In genomic region chr22:27132896-27133500, GRCh38 we compare ENCODE assay signal across 25 cellular contexts.
DNase-seq lines count a peak whose midpoint lies in the region; ATAC-seq, FAIRE-seq and TF ChIP-seq lines count a peak whose summit lies in the region.
"Had no signal": no experiment of that assay in that cellular context is flagged by ENCODE, and none has a peak within 500 bp of the region (broad histone marks: within the 10 kb centered on the region; RNA-seq: fewer than 3 reads in every experiment).

No MANE protein-coding gene starts in this region.

- H3K4me1 ChIP-seq in GM23248 (ENCODE audit: insufficient read depth) (peaks cover 58% of the 10 kb centered on the region), OCI-LY7 (ENCODE audit: insufficient read depth, low read length, poor library complexity, severe bottlenecking) (no peaks in the 10 kb centered on the region), K562 (replicated peaks in 1 of 2; ENCODE audit: control insufficient read depth in 2 of 2, insufficient read depth in 2 of 2, low read length in 2 of 2) (peaks cover 8 to 9% of the 10 kb centered on the region in 2 experiments; a peak in 4 of 5 replicates)
- H3K4me1 ChIP-seq: HAP-1 had no signal

- intact Hi-C loops in OCI-LY7 (cut with micrococcal nuclease; ENCODE audit: unreplicated experiment): no loop called here
- intact Hi-C loops in K562 (cut with micrococcal nuclease): no loop called here

- peak overlapping the region in 2 of 3 experiments; percentile 73 to 89 for H3K27ac Mint-ChIP-seq in nephron
- H3K27ac Mint-ChIP-seq: CD4-positive, alpha-beta T cell; immature natural killer cell; nephron progenitor cell had no signal

- CTCF ChIA-PET in OCI-LY7 (lab: Charles Lee; ENCODE audit: unreplicated experiment) (no interaction called here), K562 (lab: Yijun Ruan, JAX; ENCODE audit: low intra/inter-chr PET ratio) (no interaction called here)

- TF ChIP-seq POLR2A in K562 (conservative IDR thresholded peaks at IDR 0.05): no peak

- no peak overlapping the region for H3K4me3 Mint-ChIP-seq in nephron
- H3K4me3 Mint-ChIP-seq: CD4-positive, alpha-beta T cell; immature natural killer cell; mesothelial cell of epicardium; nephron progenitor cell had no signal

- H3K79me2 ChIP-seq in GM23248 (ENCODE audit: insufficient read depth): no peaks in the 10 kb centered on the region
- no peaks in the 10 kb centered on the region for H3K79me2 ChIP-seq in OCI-LY7 (ENCODE audit: insufficient read depth, low read depth, low read length)
- H3K79me2 ChIP-seq in K562 (ENCODE audit: control insufficient read depth, insufficient read depth, low read length): no peaks in the 10 kb centered on the region

- H3K36me3 ChIP-seq in GM23248 (ENCODE audit: low read depth): no peaks in the 10 kb centered on the region
- no peaks in the 10 kb centered on the region for H3K36me3 ChIP-seq in OCI-LY7 (ENCODE audit: insufficient read depth, low read length)
- no peaks in the 10 kb centered on the region for H3K36me3 ChIP-seq in K562 (ENCODE audit: control insufficient read depth, insufficient read depth, low read length)
- H3K36me3 ChIP-seq: cardiac muscle cell, HAP-1 had no signal

- H3K4me2 ChIP-seq in GM23248 (ENCODE audit: unreplicated experiment) (no peak overlapping the region), OCI-LY7 (ENCODE audit: low read length) (0 out of 2 replicates have a peak overlapping the region, but pooled peaks have one; percentile 10), K562 (ENCODE audit: insufficient read depth, low read length) (no peak overlapping the region)

- H3K9me2 ChIP-seq in GM23248 (ENCODE audit: insufficient read depth) (no peaks in the 10 kb centered on the region), OCI-LY7 (ENCODE audit: insufficient read depth, low read length) (no peaks in the 10 kb centered on the region)

- no peak for TF ChIP-seq CTCF in OCI-LY7 (conservative IDR thresholded peaks at IDR 0.05; ENCODE audit: low read length)
- no peak for TF ChIP-seq CTCF in K562 (IDR thresholded peaks at IDR 0.05 in 2 of 3, conservative IDR thresholded peaks at IDR 0.05 in 1 of 3; ENCODE audit: insufficient read depth in 2 of 3, low read depth in 1 of 3, low read length in 3 of 3)
- TF ChIP-seq CTCF in nephron (IDR thresholded peaks at IDR 0.05; ENCODE audit: unreplicated experiment in 3 of 3): no peak

- no peak for FAIRE-seq in K562 (lab: Jason Lieb, UNC)
- FAIRE-seq: G401.6 had no signal

- H3K4me3 ChIP-seq in GM23248 (no peak overlapping the region), OCI-LY7 (ENCODE audit: low read depth, low read length, poor library complexity, severe bottlenecking) (no peak overlapping the region), K562 (no peak overlapping the region)
- H3K4me3 ChIP-seq: cardiac muscle cell, HAP-1 had no signal

- no peaks in the 10 kb centered on the region for H3K9me3 ChIP-seq in GM23248 (ENCODE audit: low read depth)
- no peaks in the 10 kb centered on the region for H3K9me3 ChIP-seq in OCI-LY7 (ENCODE audit: low read length)
- H3K9me3 ChIP-seq in K562 (replicated peaks; ENCODE audit: control insufficient read depth, insufficient read depth, low read depth, low read length): no peaks in the 10 kb centered on the region
- H3K9me3 ChIP-seq: HAP-1 had no signal

- WGBS in GM23248 (ENCODE audit: low coverage in 1 of 2, low lambda C conversion rate in 2 of 2, missing lambda C conversion rate in 2 of 2), 2 experiments: 87 to 91% methylated on average over 14 of the region's 14 CpGs
- 10% methylated on average over 13 of the region's 14 CpGs for WGBS in K562 (ENCODE audit: insufficient coverage, low coverage, missing lambda C conversion rate)

- H2AFZ ChIP-seq in GM23248 (no peak overlapping the region), OCI-LY7 (ENCODE audit: low read length) (no peak overlapping the region), K562 (ENCODE audit: low read depth, low read length) (no peak overlapping the region)

- H3K36me3 Mint-ChIP-seq in nephron (ENCODE audit: low read depth): no peaks in the 10 kb centered on the region
- H3K36me3 Mint-ChIP-seq: immature natural killer cell, mesothelial cell of epicardium had no signal

- H3K27me3 ChIP-seq in GM23248 (replicated peaks; ENCODE audit: insufficient read depth): no peaks in the 10 kb centered on the region
- H3K27me3 ChIP-seq in K562 (ENCODE audit: control insufficient read depth in 2 of 2, insufficient read depth in 2 of 2, low read length in 2 of 2): peaks cover 0 to 17% of the 10 kb centered on the region in 2 experiments; a peak in 2 of 5 replicates
- H3K27me3 ChIP-seq: cardiac muscle cell had no signal

- peaks cover 60% of the 10 kb centered on the region for H3K4me1 Mint-ChIP-seq in nephron
- H3K4me1 Mint-ChIP-seq: immature natural killer cell had no signal

- no peaks in the 10 kb centered on the region for H3K9me1 ChIP-seq in K562 (ENCODE audit: control insufficient read depth, insufficient read depth, low read length)

- H3K9ac ChIP-seq in GM23248 (no peak overlapping the region; the same call in 1 of the 2 replicates), K562 (ENCODE audit: insufficient read depth in 1 of 2, low read depth in 2 of 2, low read length in 2 of 2) (no peak overlapping the region)

- no peak for ATAC-seq in K562
- ATAC-seq: left lobe of liver, Panc1, SK-N-SH treated with all-trans-retinoic acid at 6 μM for 48 hours had no signal

- peaks cover 43% of the 10 kb centered on the region for H3F3A ChIP-seq in GM23248 (ENCODE audit: insufficient read depth)

- TF ChIP-seq EP300 in K562 (IDR thresholded peaks at IDR 0.05; ENCODE audit: low read length): no peak

- H3K27me3 Mint-ChIP-seq in nephron (ENCODE audit: low read depth): peaks cover 28% of the 10 kb centered on the region

- no peak for DNase-seq in GM23248
- DNase-seq in OCI-LY7 (ENCODE audit: low spot score): no peak
- DNase-seq in K562 (ENCODE audit: extremely low read depth in 1 of 4, low spot score in 3 of 4): peak in 1 of 4 experiments; percentile 2
- no peak for DNase-seq in DMS153 (lab: John Stamatoyannopoulos, UW)
- DNase-seq in HPDE6-E6E7 (ENCODE audit: extremely low spot score): no peak
- DNase-seq in middle frontal gyrus (ENCODE audit: extremely low spot score, low spot score): no peak
- DNase-seq in NCI-H1417 (lab: John Stamatoyannopoulos, UW): no peak
- DNase-seq: activated CD4-positive, alpha-beta T cell treated with anti-CD3 and anti-CD28 coated beads, Interleukin-2, amount 50 U/mL, for 48 hours; activated CD4-positive, CD25-positive, alpha-beta regulatory T cell; activated effector memory CD4-positive, alpha-beta T cell treated with anti-CD3 and anti-CD28 coated beads, Interleukin-2, amount 50 U/mL, for 16 hours; CD4-positive, alpha-beta T cell; immature natural killer cell; NCI-H1930; NCI-H2227 treated with DMSO at 0.1 percent for 48 hours; NCI-H748 treated with DMSO at 0.1 percent for 48 hours; nephron progenitor cell; substantia nigra had no signal

- H4K20me1 ChIP-seq in GM23248 (ENCODE audit: insufficient read depth): no peaks in the 10 kb centered on the region
- H4K20me1 ChIP-seq in OCI-LY7 (ENCODE audit: insufficient read depth, low read length): no peaks in the 10 kb centered on the region
- H4K20me1 ChIP-seq in K562 (replicated peaks; ENCODE audit: control insufficient read depth, insufficient read depth, low read length): no peaks in the 10 kb centered on the region

- BruUV-seq in OCI-LY7 (replicated peaks; lab: Mats Ljungman, UMichigan) (no TSS peak), K562 (replicated peaks; lab: Mats Ljungman, UMichigan) (no TSS peak)

- H3K9me3 Mint-ChIP-seq in nephron: peaks cover 2% of the 10 kb centered on the region
- H3K9me3 Mint-ChIP-seq: CD4-positive, alpha-beta T cell; immature natural killer cell had no signal

- H3K27ac ChIP-seq in GM23248 (peak overlapping the region; percentile 92), OCI-LY7 (ENCODE audit: low read depth, low read length, poor library complexity, severe bottlenecking) (no peak overlapping the region), K562 (ENCODE audit: extremely low read depth, low read depth, low read length) (no peak overlapping the region)
- H3K27ac ChIP-seq: cardiac muscle cell had no signal

- POLR2A ChIA-PET in OCI-LY7 (lab: Charles Lee) (no interaction called here), K562 (lab: Yijun Ruan, JAX) (no interaction called here)

- in situ Hi-C loops in GM23248 (cut with MboI): no loop called here
- in situ Hi-C loops in K562 (cut with MboI): no loop called here

- TF ChIP-seq RAD21 in K562 (CRISPR knock-in tag; conservative IDR thresholded peaks at IDR 0.05 in 1 of 2, IDR thresholded peaks at IDR 0.05 in 1 of 2): no peak

TF ChIP-seq in K562, 482 proteins besides CTCF, POLR2A, EP300 and RAD21:
- peak; percentile 25; the same call in 1 of the 2 replicates for TF ChIP-seq CEBPG (CRISPR knock-in tag; IDR thresholded peaks at IDR 0.05)
- no peak for TF ChIP-seq CEBPG (tag; conservative IDR thresholded peaks at IDR 0.05 in 1 of 2, IDR thresholded peaks at IDR 0.05 in 1 of 2)
- TF ChIP-seq SMAD2 (IDR thresholded peaks at IDR 0.05; ENCODE audit: low read depth, low read length): no peak
- 0 out of 4 replicates have a peak, but pooled peaks of 1 of the 2 experiments have one; percentile 21 for TF ChIP-seq RCOR1 (IDR thresholded peaks at IDR 0.05; ENCODE audit: borderline replicate concordance in 1 of 2, low read depth in 2 of 2, low read length in 2 of 2)
- TF ChIP-seq CBFA2T3 (IDR thresholded peaks at IDR 0.05): 0 out of 2 replicates have a peak, but pooled peaks have one; percentile 25
- TF ChIP-seq KLF16 (IDR thresholded peaks at IDR 0.05): peak; percentile 39; the same call in 1 of the 2 replicates
- TF ChIP-seq CBFA2T2 (conservative IDR thresholded peaks at IDR 0.05): 0 out of 2 replicates have a peak, but pooled peaks have one; percentile 8
- TF ChIP-seq HNRNPL (IDR thresholded peaks at IDR 0.05; ENCODE audit: low read depth, low read length): no peak
- peak; percentile 71; the same call in 1 of the 2 replicates for TF ChIP-seq SOX6 (IDR thresholded peaks at IDR 0.05)
- TF ChIP-seq BHLHE40 (IDR thresholded peaks at IDR 0.05; ENCODE audit: low read length): peak; percentile 89
- TF ChIP-seq ETV6 (IDR thresholded peaks at IDR 0.05; ENCODE audit: borderline replicate concordance in 1 of 2, low read depth in 2 of 2, low read length in 1 of 2): peak in 1 of 2 experiments; percentile 61; a peak in 1 of 4 replicates
- TF ChIP-seq ETV6 (CRISPR knock-in tag; IDR thresholded peaks at IDR 0.05; ENCODE audit: borderline replicate concordance): no peak
- no peak for TF ChIP-seq ZNF165 (CRISPR knock-in tag; IDR thresholded peaks at IDR 0.05; ENCODE audit: borderline replicate concordance)
- peak; percentile 64; the same call in 1 of the 2 replicates for TF ChIP-seq TEAD4 (IDR thresholded peaks at IDR 0.05; ENCODE audit: low read length)
- no peak for TF ChIP-seq TEAD4 (CRISPR knock-in tag; IDR thresholded peaks at IDR 0.05; ENCODE audit: borderline replicate concordance)
- peak; percentile 53 for TF ChIP-seq TCF3 (CRISPR knock-in tag; IDR thresholded peaks at IDR 0.05)
- TF ChIP-seq SIX5 (IDR thresholded peaks at IDR 0.05; ENCODE audit: borderline replicate concordance in 1 of 2, insufficient read depth in 1 of 2, low read depth in 1 of 2, low read length in 2 of 2): no peak
TF ChIP-seq in K562: peak in this region for 10.
